ENCODE assay signal across 21 cellular contexts in genomic region chr6:163688971-163689370, GRCh38.
DNase-seq lines count a peak whose midpoint lies in the region; ATAC-seq, FAIRE-seq and TF ChIP-seq lines count a peak whose summit lies in the region.
"Had no signal": no experiment of that assay in that cellular context is flagged by ENCODE, and none has a peak within 500 bp of the region (broad histone marks: within the 10 kb centered on the region; RNA-seq: fewer than 3 reads in every experiment).

No MANE protein-coding gene starts in this region.

- H3K36me3 ChIP-seq in bronchial epithelial cell (ENCODE audit: control insufficient read depth, insufficient read depth, low read length) (no peaks in the 10 kb centered on the region), mesenchymal stem cell (ENCODE audit: control insufficient read depth in 1 of 2, insufficient read depth in 2 of 2, low read depth in 1 of 2, low read length in 2 of 2) (no peaks in the 10 kb centered on the region), upper lobe of right lung (no peaks in the 10 kb centered on the region)

- H3K79me1 ChIP-seq in mesenchymal stem cell (replicated peaks; ENCODE audit: low read length, poor library complexity, severe bottlenecking), result no peaks in the 10 kb centered on the region

- no peak overlapping the region for H3K27ac ChIP-seq in mesenchymal stem cell (ENCODE audit: low read length, poor library complexity, severe bottlenecking)
- H3K27ac ChIP-seq in upper lobe of right lung, result no peak overlapping the region
- H3K27ac ChIP-seq: A549, KMS-11, RWPE1 had no signal

- H3K27me3 ChIP-seq in bronchial epithelial cell (ENCODE audit: control insufficient read depth, insufficient read depth, low read length) (no peaks in the 10 kb centered on the region), mesenchymal stem cell (ENCODE audit: control insufficient read depth in 1 of 2, insufficient read depth in 1 of 2, low read length in 2 of 2) (peaks cover 0 to under 1% of the 10 kb centered on the region in 2 experiments), upper lobe of right lung (no peaks in the 10 kb centered on the region)

- no peak overlapping the region for H2BK12ac ChIP-seq in mesenchymal stem cell (ENCODE audit: low read length in 2 of 2)

- H3K4ac ChIP-seq in mesenchymal stem cell (ENCODE audit: low read depth in 1 of 2, low read length in 2 of 2), result no peak overlapping the region

- H3K9ac ChIP-seq in mesenchymal stem cell (ENCODE audit: low read length), result no peak overlapping the region
- H3K9ac ChIP-seq: KMS-11 had no signal

- ATAC-seq in GM18867 (IDR thresholded peaks at IDR 0.05; ENCODE audit: unreplicated experiment) (no peak), upper lobe of right lung (no peak), HG03135 (IDR thresholded peaks at IDR 0.05; ENCODE audit: unreplicated experiment) (no peak)
- ATAC-seq: A549, HCT116 had no signal

- H2BK5ac ChIP-seq in mesenchymal stem cell (ENCODE audit: low read depth, low read length, poor library complexity, severe bottlenecking), result no peak overlapping the region

- DNase-seq in AG08395 (ENCODE audit: low spot score) (peak; percentile 11), HTR-8/SVneo (ENCODE audit: insufficient read length, low spot score) (peak; percentile 10), bronchial epithelial cell (ENCODE audit: low read depth) (peak; percentile 15), mesenchymal stem cell (peak; percentile 47), middle frontal gyrus (ENCODE audit: extremely low spot score, low spot score) (no peak), upper lobe of right lung (no peak)
- DNase-seq: Calu3; DMS79; GF-D8; MM.1S; NCI-H1105; NCI-H1694 treated with DMSO at 0.1 percent for 48 hours; NCI-H69; NK-92 treated with Interleukin-12 subunit alpha and Interleukin-12 subunit beta, amount 100 ng/mL, for 24 hours; OCI-M1 had no signal

- H3K23ac ChIP-seq in mesenchymal stem cell (ENCODE audit: low read length in 2 of 2), result no peak overlapping the region

- no peak overlapping the region for H3K14ac ChIP-seq in mesenchymal stem cell (ENCODE audit: low read length in 2 of 2)

- no peak overlapping the region for H2BK15ac ChIP-seq in mesenchymal stem cell (ENCODE audit: low read depth, poor library complexity, severe bottlenecking)

- H3K4me1 ChIP-seq in mesenchymal stem cell (ENCODE audit: control insufficient read depth, insufficient read depth, low read depth, low read length) (no peaks in the 10 kb centered on the region), upper lobe of right lung (no peaks in the 10 kb centered on the region)
- H3K4me1 ChIP-seq: A549 had no signal

- H3K4me3 ChIP-seq in bronchial epithelial cell (ENCODE audit: low read depth, low read length) (no peak overlapping the region), mesenchymal stem cell (ENCODE audit: insufficient read depth in 1 of 2, low read depth in 1 of 2, low read length in 2 of 2) (no peak overlapping the region), upper lobe of right lung (no peak overlapping the region)
- H3K4me3 ChIP-seq: A549 had no signal

- H3K9me3 ChIP-seq in mesenchymal stem cell (ENCODE audit: control insufficient read depth, low read length) (peaks cover 10% of the 10 kb centered on the region), upper lobe of right lung (no peaks in the 10 kb centered on the region)
- H3K9me3 ChIP-seq: A549 had no signal

- no peak overlapping the region for H3K4me2 ChIP-seq in mesenchymal stem cell (ENCODE audit: low read length, poor library complexity, severe bottlenecking)
- H3K4me2 ChIP-seq: A549, KMS-11 had no signal

- FAIRE-seq in HTR-8/SVneo (lab: Jason Lieb, UNC) (no peak), bronchial epithelial cell (lab: Jason Lieb, UNC) (no peak)
- FAIRE-seq: A549 had no signal

- no peak overlapping the region for H3K18ac ChIP-seq in mesenchymal stem cell (ENCODE audit: low read depth in 1 of 2, low read length in 2 of 2)

- intact Hi-C loops in upper lobe of right lung (cut with DNase I), result no loop called here

- TF ChIP-seq CTCF in bronchial epithelial cell (IDR thresholded peaks at IDR 0.05; ENCODE audit: insufficient read depth, low read length, severe bottlenecking) (no peak), upper lobe of right lung (IDR thresholded peaks at IDR 0.05) (no peak)

- no peak overlapping the region for H2AK5ac ChIP-seq in mesenchymal stem cell (ENCODE audit: low read length, severe bottlenecking)

- no peak overlapping the region for H2AFZ ChIP-seq in mesenchymal stem cell (ENCODE audit: low read depth, low read length)

- H4K8ac ChIP-seq in mesenchymal stem cell (ENCODE audit: low read length), result no peak overlapping the region

- no peak overlapping the region for H4K91ac ChIP-seq in mesenchymal stem cell (ENCODE audit: low read length)

- no peak overlapping the region for H2BK120ac ChIP-seq in mesenchymal stem cell (ENCODE audit: low read depth, low read length)

Comparison
In these comparisons a context has a peak if more than half of its experiments do, and no peak if none do; other contexts are left out.
1. DNase-seq: peak in AG08395 (single experiment), HTR-8/SVneo (single experiment), bronchial epithelial cell (single experiment) and mesenchymal stem cell (single experiment); none in middle frontal gyrus (single experiment) and upper lobe of right lung (single experiment).